ENCODE assay signal across 1 cellular context in genomic region chr15:101112336-101113113, GRCh38.
TF ChIP-seq lines count a peak whose summit lies in the region.

No MANE protein-coding gene starts in this region.

TF ChIP-seq in H1, 55 proteins besides CTCF, POLR2A, EP300 and RAD21 (continued from another document):
- TF ChIP-seq USF2 (IDR thresholded peaks at IDR 0.05; ENCODE audit: low read length) (no peak), GTF2F1 (IDR thresholded peaks at IDR 0.05; ENCODE audit: borderline replicate concordance, low read depth, low read length) (no peak), CREB1 (IDR thresholded peaks at IDR 0.05) (no peak), CTBP2 (IDR thresholded peaks at IDR 0.05; ENCODE audit: borderline replicate concordance, insufficient read depth, insufficient read length, low read length) (no peak), RBBP5 (IDR thresholded peaks at IDR 0.05; ENCODE audit: borderline replicate concordance, low read depth, low read length) (no peak), SIX5 (IDR thresholded peaks at IDR 0.05; ENCODE audit: low read depth, low read length) (no peak), BCL11A (IDR thresholded peaks at IDR 0.05; ENCODE audit: low read depth in 2 of 2, low read length in 2 of 2) (no peak), NANOG (IDR thresholded peaks at IDR 0.05; ENCODE audit: insufficient read depth, low read depth, low read length, poor library complexity, severe bottlenecking) (no peak), KDM1A (IDR thresholded peaks at IDR 0.05; ENCODE audit: borderline replicate concordance, low read length) (no peak)
